Comparison of ENCODE assay signal across 17 cellular contexts in the genomic region with DNA sequence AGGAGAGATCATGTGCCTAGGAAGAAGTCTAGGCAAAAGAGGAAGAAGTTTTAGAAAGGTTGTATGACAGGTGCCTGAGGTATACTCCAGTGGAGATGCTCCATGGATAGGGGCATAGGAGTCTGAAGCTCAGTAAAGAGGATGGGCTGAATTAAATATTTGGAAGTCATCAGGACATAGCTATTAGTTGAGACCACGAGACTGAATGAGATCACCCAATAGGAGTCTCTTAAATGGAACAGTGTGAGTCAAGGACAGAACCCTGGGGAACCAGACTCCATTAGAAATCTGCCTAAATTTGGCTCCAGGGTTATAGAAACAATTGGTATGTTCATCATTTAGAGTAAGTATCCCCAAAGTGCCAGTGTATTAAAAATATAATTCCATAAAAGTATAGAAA.
"Had no signal": no experiment of that assay in that cellular context is flagged by ENCODE, and none has a peak within 500 bp of the region (broad histone marks: within the 10 kb centered on the region; RNA-seq: fewer than 3 reads in every experiment).

No MANE protein-coding gene starts in this region.

- H3K27ac Mint-ChIP-seq: activated CD4-positive, alpha-beta memory T cell treated with anti-CD3 and anti-CD28 coated beads, Interleukin-2, amount 10 ng/mL, durations not matched to agents 7 days and 5 days; activated CD8-positive, alpha-beta memory T cell treated with anti-CD3 and anti-CD28 coated beads, Interleukin-2, amount 10 ng/mL, durations not matched to agents 7 days and 5 days; brain; natural killer cell; stimulated activated effector memory CD8-positive, alpha-beta T cell treated with anti-CD3 and anti-CD28 coated beads, Interleukin-12 subunit alpha, Interleukin-12 subunit beta, amount 100 ng/mL, for 72 hours had no signal

- H3K27me3 Mint-ChIP-seq: activated CD4-positive, alpha-beta memory T cell treated with anti-CD3 and anti-CD28 coated beads, Interleukin-2, amount 10 ng/mL, durations not matched to agents 7 days and 5 days; activated CD8-positive, alpha-beta memory T cell treated with anti-CD3 and anti-CD28 coated beads, Interleukin-2, amount 10 ng/mL, durations not matched to agents 7 days and 5 days; activated naive CD8-positive, alpha-beta T cell treated with anti-CD3 and anti-CD28 coated beads, Interleukin-2, amount 10 ng/mL, durations not matched to agents 7 days and 5 days; brain had no signal

- H3K4me1 ChIP-seq: colonic mucosa had no signal

- H3K36me3 Mint-ChIP-seq: brain had no signal

- H3K27ac ChIP-seq: colonic mucosa, stomach, thoracic aorta, upper lobe of right lung had no signal

- DNase-seq: activated CD4-positive, alpha-beta memory T cell treated with anti-CD3 and anti-CD28 coated beads, Interleukin-2, amount 10 ng/mL, durations not matched to agents 7 days and 5 days; activated CD4-positive, alpha-beta T cell treated with anti-CD3 and anti-CD28 coated beads for 4 hours; activated CD8-positive, alpha-beta memory T cell treated with anti-CD3 and anti-CD28 coated beads, Interleukin-2, amount 10 ng/mL, durations not matched to agents 7 days and 5 days; activated naive CD4-positive, alpha-beta T cell; activated naive CD8-positive, alpha-beta T cell treated with anti-CD3 and anti-CD28 coated beads, Interleukin-2, amount 10 ng/mL, durations not matched to agents 7 days and 5 days; central memory CD4-positive, alpha-beta T cell; colonic mucosa; erythroblast; left cardiac atrium; natural killer cell; stimulated activated CD4-positive, alpha-beta T cell treated with anti-CD3 and anti-CD28 coated beads, Interleukin-4, amount 100 ng/mL, for 24 hours; stomach; upper lobe of right lung had no signal

- H3K9me3 Mint-ChIP-seq: activated CD4-positive, alpha-beta memory T cell treated with anti-CD3 and anti-CD28 coated beads, Interleukin-2, amount 10 ng/mL, durations not matched to agents 7 days and 5 days; activated naive CD8-positive, alpha-beta T cell treated with anti-CD3 and anti-CD28 coated beads, Interleukin-2, amount 10 ng/mL, durations not matched to agents 7 days and 5 days; natural killer cell; stimulated activated effector memory CD8-positive, alpha-beta T cell treated with anti-CD3 and anti-CD28 coated beads, Interleukin-12 subunit alpha, Interleukin-12 subunit beta, amount 100 ng/mL, for 72 hours had no signal

- H3K27me3 ChIP-seq: colonic mucosa, stomach, upper lobe of right lung had no signal

- H3K9me3 ChIP-seq: colonic mucosa, stomach, thoracic aorta, upper lobe of right lung had no signal

- ATAC-seq: activated CD8-positive, alpha-beta memory T cell treated with anti-CD3 and anti-CD28 coated beads, Interleukin-2, amount 10 ng/mL, durations not matched to agents 7 days and 5 days; natural killer cell; sciatic nerve; stimulated activated effector memory CD8-positive, alpha-beta T cell treated with anti-CD3 and anti-CD28 coated beads, Interleukin-12 subunit alpha, Interleukin-12 subunit beta, amount 100 ng/mL, for 72 hours; upper lobe of right lung had no signal

- H3K36me3 ChIP-seq: colonic mucosa, stomach, thoracic aorta had no signal

- H3K4me3 ChIP-seq: colonic mucosa, stomach, thoracic aorta, upper lobe of right lung had no signal

- H3K4me3 Mint-ChIP-seq: activated CD4-positive, alpha-beta memory T cell treated with anti-CD3 and anti-CD28 coated beads, Interleukin-2, amount 10 ng/mL, durations not matched to agents 7 days and 5 days; activated CD8-positive, alpha-beta memory T cell treated with anti-CD3 and anti-CD28 coated beads, Interleukin-2, amount 10 ng/mL, durations not matched to agents 7 days and 5 days; activated naive CD8-positive, alpha-beta T cell treated with anti-CD3 and anti-CD28 coated beads, Interleukin-2, amount 10 ng/mL, durations not matched to agents 7 days and 5 days; brain; natural killer cell; stimulated activated effector memory CD8-positive, alpha-beta T cell treated with anti-CD3 and anti-CD28 coated beads, Interleukin-12 subunit alpha, Interleukin-12 subunit beta, amount 100 ng/mL, for 72 hours had no signal
